9 cellular contexts compared by ENCODE assay signal in the genomic region with DNA sequence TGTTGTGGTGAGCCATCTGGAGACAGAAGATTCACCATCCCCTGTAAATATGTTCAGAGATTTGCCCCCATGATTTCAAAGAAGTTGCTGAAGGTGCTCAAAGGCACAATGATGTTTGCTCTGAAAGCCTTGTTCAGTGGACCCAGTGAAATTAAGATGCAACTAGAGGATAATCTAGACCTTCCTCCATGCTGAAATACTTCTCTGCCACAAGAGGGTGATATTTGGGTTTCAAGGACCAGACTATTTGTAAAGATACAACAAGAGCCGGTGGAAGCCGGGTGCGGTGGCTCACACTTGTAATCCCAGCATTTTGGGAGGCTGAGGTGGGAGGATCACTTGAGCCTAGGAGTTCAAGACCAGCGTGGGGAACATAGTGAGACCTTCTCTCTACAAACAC. TPM values are rescaled to one million over a fixed set of nuclear protein-coding genes. Genes with fewer than 3 reads are reported as not detected.
DNase-seq lines count a peak whose midpoint lies in the region; ATAC-seq and TF ChIP-seq lines count a peak whose summit lies in the region.
"Had no signal": no experiment of that assay in that cellular context is flagged by ENCODE, and none has a peak within 500 bp of the region (broad histone marks: within the 10 kb centered on the region; RNA-seq: fewer than 3 reads in every experiment).

No MANE protein-coding gene starts in this region.

- intact Hi-C loops in psoas muscle (cut with DNase I) = no loop called here

- TF ChIP-seq CTCF in GM13977 (IDR thresholded peaks at IDR 0.05; ENCODE audit: extremely low read depth, insufficient read depth, missing control alignments) (peak; percentile 14), psoas muscle (IDR thresholded peaks at IDR 0.05) (peak; percentile 32)

- no peaks in the 10 kb centered on the region for H3K9me3 ChIP-seq in psoas muscle

- H3K4me3 ChIP-seq in psoas muscle = no peak overlapping the region

- 74 to 85% (median 77%) methylated on average over 4 of the region's 4 CpGs for WGBS in psoas muscle, 3 donors

- no peak overlapping the region for H3K27ac Mint-ChIP-seq in T-helper 2 cell treated with Interferon-gamma antibody and Interleukin-4, amounts not matched to agents 5 μg/mL and 100 μg/mL, for 36 hours
- H3K27ac Mint-ChIP-seq: dendritic cell treated with granulocyte-macrophage colony-stimulating factor and Interleukin-4, amounts not matched to agents 40 ng/mL and 50 ng/mL, for 4 days; mesothelial cell of epicardium had no signal

- H3K36me3 ChIP-seq in psoas muscle (ENCODE audit: insufficient read depth in 1 of 2, low read depth in 1 of 2) = no peaks in the 10 kb centered on the region

- peaks cover 4% of the 10 kb centered on the region for H3K4me1 ChIP-seq in psoas muscle

- no peak overlapping the region for H3K27ac ChIP-seq in psoas muscle

- H3K4me3 Mint-ChIP-seq in T-helper 2 cell treated with Interferon-gamma antibody and Interleukin-4, amounts not matched to agents 5 μg/mL and 100 μg/mL, for 36 hours = no peak overlapping the region
- H3K4me3 Mint-ChIP-seq: dendritic cell treated with granulocyte-macrophage colony-stimulating factor and Interleukin-4, amounts not matched to agents 40 ng/mL and 50 ng/mL, for 4 days; mesothelial cell of epicardium had no signal

- in situ Hi-C loops in GM13977 (cut with MboI; ENCODE audit: low pct_unique_long_range_greater_than_20kb, low sequenced_read_pairs, unreplicated experiment) = no loop called here

- DNase-seq in GM13977 (ENCODE audit: low spot score) (no peak), NCI-H146 (lab: John Stamatoyannopoulos, UW) (peak; percentile 44), cerebellum (ENCODE audit: low spot score) (peak; percentile 20), psoas muscle (no peak), GM19238 (ENCODE audit: insufficient read length, low spot score) (no peak), NCI-H1048 (lab: John Stamatoyannopoulos, UW) (no peak)
- no peak for DNase-seq in T-helper 2 cell treated with Interferon-gamma antibody and Interleukin-4, amounts not matched to agents 5 μg/mL and 100 μg/mL, for 36 hours (ENCODE audit: low spot score)

- no peaks in the 10 kb centered on the region for H3K4me1 Mint-ChIP-seq in T-helper 2 cell treated with Interferon-gamma antibody and Interleukin-4, amounts not matched to agents 5 μg/mL and 100 μg/mL, for 36 hours (ENCODE audit: low read depth)

- H3K36me3 Mint-ChIP-seq in T-helper 2 cell treated with Interferon-gamma antibody and Interleukin-4, amounts not matched to agents 5 μg/mL and 100 μg/mL, for 36 hours (ENCODE audit: low read depth) = no peaks in the 10 kb centered on the region
- H3K36me3 Mint-ChIP-seq: mesothelial cell of epicardium had no signal

- no peak for ATAC-seq in psoas muscle

- no peaks in the 10 kb centered on the region for H3K9me3 Mint-ChIP-seq in T-helper 2 cell treated with Interferon-gamma antibody and Interleukin-4, amounts not matched to agents 5 μg/mL and 100 μg/mL, for 36 hours
- H3K9me3 Mint-ChIP-seq: dendritic cell treated with granulocyte-macrophage colony-stimulating factor and Interleukin-4, amounts not matched to agents 40 ng/mL and 50 ng/mL, for 4 days had no signal

- no peaks in the 10 kb centered on the region for H3K27me3 ChIP-seq in psoas muscle (ENCODE audit: insufficient read depth in 3 of 3, low read length in 2 of 3)

- peaks cover 48% of the 10 kb centered on the region for H3K27me3 Mint-ChIP-seq in T-helper 2 cell treated with Interferon-gamma antibody and Interleukin-4, amounts not matched to agents 5 μg/mL and 100 μg/mL, for 36 hours (ENCODE audit: low read depth)

RNA-seq across cellular contexts. Expression of a gene that starts 13.5 kb away (rescaled TPM):
- total RNA-seq in cerebellum = 18.9 TPM
- total RNA-seq in psoas muscle = 10 to 100 TPM; 34.3 to 69.7 (median 54.7) TPM
- polyA plus RNA-seq in psoas muscle = 10 to 100 TPM; 19.4 to 29.5 (median 24.8) TPM

Comparison
In these comparisons a context has a peak if more than half of its experiments do, and no peak if none do; other contexts are left out.
1. DNase-seq: peak in NCI-H146 (single experiment) and cerebellum (single experiment); none in GM13977 (single experiment), psoas muscle (0 of 2), GM19238 (single experiment), T-helper 2 cell treated with Interferon-gamma antibody and Interleukin-4, amounts not matched to agents 5 μg/mL and 100 μg/mL, for 36 hours (single experiment) and NCI-H1048 (single experiment).